Comparison of ENCODE assay signal across 8 cellular contexts in genomic region chr6:36196049-36196879, GRCh38. TPM values are rescaled to one million over a fixed set of nuclear protein-coding genes. Genes with fewer than 3 reads are reported as not detected.
A peak's percentile ranks its signal among the peaks of the same experiment; 100 is the strongest.
DNase-seq lines count a peak whose midpoint lies in the region; ATAC-seq and TF ChIP-seq lines count a peak whose summit lies in the region.

Gene BRPF3, plus strand, starts transcription at chr6:36196744. Its CDS starts 3,579 bp downstream, at chr6:36200323.

- peak; percentile 67 for TF ChIP-seq CTCF in LNCAP (IDR thresholded peaks at IDR 0.05)
- TF ChIP-seq CTCF in foreskin keratinocyte (conservative IDR thresholded peaks at IDR 0.05), result peak; percentile 76
- peak; percentile 52 for TF ChIP-seq CTCF in neural progenitor cell (IDR thresholded peaks at IDR 0.05)
- TF ChIP-seq CTCF in stomach (IDR thresholded peaks at IDR 0.05), result peak in 4 of 7 experiments; percentile 15 to 82 (median 48)

- H3K27ac ChIP-seq in foreskin keratinocyte (peak within 1 kb of the TSS; percentile 55), neural progenitor cell (peak within 1 kb of the TSS; percentile 95), stomach (peak within 1 kb of the TSS; percentile 94 to 99 (median 98))

- no peak for TF ChIP-seq EP300 in stomach (IDR thresholded peaks at IDR 0.05)

- H3K4me3 ChIP-seq in neural progenitor cell (peak within 1 kb of the TSS; percentile 93), stomach (peak within 1 kb of the TSS; percentile 60 to 93 (median 74))

- WGBS in stomach, 5 donors, result 0 to 1% (median 1%) methylated on average over 29 to 72 of the region's 81 CpGs

- peak within 1 kb of the TSS; percentile 96 for H3K9ac ChIP-seq in neural progenitor cell

- peak within 1 kb of the TSS; percentile 84 for H2AFZ ChIP-seq in neural progenitor cell (replicated peaks)

- DNase-seq in DMS153 (lab: John Stamatoyannopoulos, UW) (peak; percentile 39), SHP77 (lab: John Stamatoyannopoulos, UW) (peak; percentile 42 to 80), activated gamma-delta T cell treated with Interleukin-2 at 50 U/mL for 16 hours (peak; percentile 66), foreskin keratinocyte (peak; percentile 10 to 30), neural progenitor cell (ENCODE audit: low spot score) (peak; percentile 92), stomach (peak; percentile 81)

- peaks cover 3% of the 10 kb centered on the region for H3K27me3 ChIP-seq in foreskin keratinocyte
- no peaks in the 10 kb centered on the region for H3K27me3 ChIP-seq in neural progenitor cell
- H3K27me3 ChIP-seq in stomach, result no peaks in the 10 kb centered on the region

- no peaks in the 10 kb centered on the region for H4K20me1 ChIP-seq in neural progenitor cell (ENCODE audit: low read depth)

- peak within 1 kb of the TSS; percentile 97 for H3K27ac Mint-ChIP-seq in neural progenitor cell

- peak within 1 kb of the TSS; percentile 90 for H3K4me2 ChIP-seq in neural progenitor cell

- H3K36me3 Mint-ChIP-seq in neural progenitor cell, result peaks cover 31% of the 10 kb centered on the region

- TF ChIP-seq POLR2A in stomach (IDR thresholded peaks at IDR 0.05), result no peak

- peaks cover 2% of the 10 kb centered on the region for H3K27me3 Mint-ChIP-seq in neural progenitor cell (ENCODE audit: insufficient read depth, low read depth)

- H3K4me1 ChIP-seq in foreskin keratinocyte (peaks cover 10% of the 10 kb centered on the region), neural progenitor cell (peaks cover 9% of the 10 kb centered on the region), stomach (peaks cover 8 to 38% (median 31%) of the 10 kb centered on the region in 4 donors)

- peaks cover 8% of the 10 kb centered on the region for H3K4me1 Mint-ChIP-seq in neural progenitor cell

- H3K9me3 Mint-ChIP-seq in neural progenitor cell, result peaks cover 2% of the 10 kb centered on the region

- H3K36me3 ChIP-seq in neural progenitor cell (no peaks in the 10 kb centered on the region), stomach (peaks cover 12 to 16% (median 15%) of the 10 kb centered on the region in 4 donors)

- peaks cover 41% of the 10 kb centered on the region for H3K79me2 ChIP-seq in neural progenitor cell (ENCODE audit: low read depth)

- no peaks in the 10 kb centered on the region for H3K9me3 ChIP-seq in neural progenitor cell (ENCODE audit: low read depth)
- no peaks in the 10 kb centered on the region for H3K9me3 ChIP-seq in stomach

- peak within 1 kb of the TSS; percentile 91 for H3K4me3 Mint-ChIP-seq in neural progenitor cell

- intact Hi-C loops in stomach (cut with DNase I; ENCODE audit: low total_unique reads), result no loop called here

- H3F3A ChIP-seq in neural progenitor cell (ENCODE audit: low read depth), result peaks cover 16% of the 10 kb centered on the region

- ATAC-seq in GM21723 (IDR thresholded peaks at IDR 0.05; ENCODE audit: unreplicated experiment) (peak; percentile 69), foreskin keratinocyte (peak; percentile 65)

RNA-seq across cellular contexts. Expression of gene BRPF3, which starts in this region (rescaled TPM):
- total RNA-seq in foreskin keratinocyte (6.9 and 7.3 TPM in 2 replicates), neural progenitor cell (ENCODE audit: low replicate concordance) (14.1 and 25.6 TPM in 2 replicates), stomach (100 to 1,000 TPM in 1 of 5 donors, 10 to 100 TPM in 4; 19.5 to 343 (median 59.7) TPM)
- polyA plus RNA-seq in foreskin keratinocyte (4.1 and 4.2 TPM in 2 replicates), stomach (10 to 100 TPM in 2 of 3 donors, 1 to 10 TPM in 1; 7.0 to 17.6 (median 12.7) TPM)

Comparison
In these comparisons a context has a peak if more than half of its experiments do, and no peak if none do; other contexts are left out.
1. Peak in every context shown above with its lines: DNase-seq, ATAC-seq, H3K4me3 ChIP-seq and H3K27ac ChIP-seq.
2. DNase-seq: peak in every context shown above with its lines; median percentile 92 in neural progenitor cell; 81 in stomach; 66 in activated gamma-delta T cell treated with Interleukin-2 at 50 U/mL for 16 hours; 61 in SHP77; 39 in DMS153; 20 in foreskin keratinocyte.